28 cellular contexts compared by ENCODE assay signal in genomic region chr20:58099291-58099915, GRCh38.
"Had no signal": no experiment of that assay in that cellular context is flagged by ENCODE, and none has a peak within 500 bp of the region (broad histone marks: within the 10 kb centered on the region; RNA-seq: fewer than 3 reads in every experiment).

No MANE protein-coding gene starts in this region.

- H3K9me3 Mint-ChIP-seq: activated CD4-positive, alpha-beta T cell treated with anti-CD3 and anti-CD28 coated beads, Interleukin-2, amount 10 ng/mL, durations not matched to agents 7 days and 5 days; activated T-cell treated with anti-CD3 and anti-CD28 coated beads, Interleukin-2, amount 50 U/mL, for 4 hours; activated T-helper 17 cell treated with anti-CD3 and anti-CD28 coated beads, Interleukin-2, amount 50 U/mL, for 72 hours; central memory CD8-positive, alpha-beta T cell; endodermal cell; WTC11 had no signal

- H3K9me3 ChIP-seq: gastrocnemius medialis, heart left ventricle had no signal

- H3K27ac ChIP-seq: brain microvascular endothelial cell, foreskin keratinocyte, gastrocnemius medialis, heart left ventricle, VCaP had no signal

- H3K4me1 ChIP-seq: gastrocnemius medialis, heart left ventricle had no signal

- H3K4me3 Mint-ChIP-seq: activated CD4-positive, alpha-beta T cell treated with anti-CD3 and anti-CD28 coated beads, Interleukin-2, amount 10 ng/mL, durations not matched to agents 7 days and 5 days; activated CD8-positive, alpha-beta T cell treated with anti-CD3 and anti-CD28 coated beads, Interleukin-2, amount 10 ng/mL, durations not matched to agents 7 days and 5 days; activated naive CD8-positive, alpha-beta T cell; activated T-cell treated with anti-CD3 and anti-CD28 coated beads, Interleukin-2, amount 50 U/mL, for 4 hours; activated T-helper 17 cell treated with anti-CD3 and anti-CD28 coated beads, Interleukin-2, amount 50 U/mL, for 72 hours; central memory CD8-positive, alpha-beta T cell; endodermal cell; WTC11 had no signal

- DNase-seq: activated CD4-positive, alpha-beta T cell treated with anti-CD3 and anti-CD28 coated beads for 1 hour; activated CD4-positive, alpha-beta T cell treated with anti-CD3 and anti-CD28 coated beads for 4 hours; activated CD4-positive, alpha-beta T cell treated with anti-CD3 and anti-CD28 coated beads, Interleukin-2, amount 10 ng/mL, durations not matched to agents 7 days and 5 days; activated CD4-positive, alpha-beta T cell treated with anti-CD3 and anti-CD28 coated beads, Interleukin-2, amount 50 U/mL, for 48 hours; activated CD8-positive, alpha-beta T cell treated with anti-CD3 and anti-CD28 coated beads, Interleukin-2, amount 10 ng/mL, durations not matched to agents 7 days and 5 days; activated effector memory CD4-positive, alpha-beta T cell treated with Interleukin-2 at 50 U/mL for 16 hours; activated gamma-delta T cell treated with Interleukin-2 at 50 U/mL for 16 hours; activated naive CD4-positive, alpha-beta T cell treated with anti-CD3 and anti-CD28 coated beads, Interleukin-2, amount 50 U/mL, for 16 hours; activated naive CD4-positive, alpha-beta T cell treated with Interleukin-2 at 50 U/mL for 16 hours; activated T-cell treated with anti-CD3 and anti-CD28 coated beads, Interleukin-2, amount 50 U/mL, for 4 hours; amniotic stem cell; brain microvascular endothelial cell; effector memory CD4-positive, alpha-beta T cell; endodermal cell; foreskin keratinocyte; gastrocnemius medialis; glutamatergic neuron; heart left ventricle; T-helper 2 cell had no signal

- H3K27me3 ChIP-seq: brain microvascular endothelial cell, gastrocnemius medialis had no signal

- H3K4me3 ChIP-seq: gastrocnemius medialis, heart left ventricle had no signal

- H3K4me1 Mint-ChIP-seq: activated CD4-positive, alpha-beta T cell treated with anti-CD3 and anti-CD28 coated beads, Interleukin-2, amount 10 ng/mL, durations not matched to agents 7 days and 5 days; activated T-helper 17 cell treated with anti-CD3 and anti-CD28 coated beads, Interleukin-2, amount 50 U/mL, for 72 hours; central memory CD8-positive, alpha-beta T cell; endodermal cell; WTC11 had no signal

- H3K36me3 ChIP-seq: brain microvascular endothelial cell, gastrocnemius medialis, heart left ventricle had no signal

- H3K27ac Mint-ChIP-seq: activated CD4-positive, alpha-beta T cell treated with anti-CD3 and anti-CD28 coated beads, Interleukin-2, amount 10 ng/mL, durations not matched to agents 7 days and 5 days; activated CD8-positive, alpha-beta T cell treated with anti-CD3 and anti-CD28 coated beads, Interleukin-2, amount 10 ng/mL, durations not matched to agents 7 days and 5 days; activated naive CD8-positive, alpha-beta T cell; activated T-helper 17 cell treated with anti-CD3 and anti-CD28 coated beads, Interleukin-2, amount 50 U/mL, for 72 hours; endodermal cell; WTC11 had no signal

- H3K36me3 Mint-ChIP-seq: activated naive CD8-positive, alpha-beta T cell; WTC11 had no signal

- ATAC-seq: activated CD8-positive, alpha-beta T cell treated with anti-CD3 and anti-CD28 coated beads, Interleukin-2, amount 10 ng/mL, durations not matched to agents 7 days and 5 days; activated T-cell treated with anti-CD3 and anti-CD28 coated beads, Interleukin-2, amount 50 U/mL, for 4 hours; activated T-helper 17 cell treated with anti-CD3 and anti-CD28 coated beads, Interleukin-2, amount 50 U/mL, for 72 hours; esophagus mucosa; foreskin keratinocyte; gastrocnemius medialis; heart left ventricle; WTC11 had no signal

- FAIRE-seq: astrocyte, bronchial epithelial cell, colon had no signal
